Comparison of ENCODE assay signal across 2 cellular contexts in the genomic region with DNA sequence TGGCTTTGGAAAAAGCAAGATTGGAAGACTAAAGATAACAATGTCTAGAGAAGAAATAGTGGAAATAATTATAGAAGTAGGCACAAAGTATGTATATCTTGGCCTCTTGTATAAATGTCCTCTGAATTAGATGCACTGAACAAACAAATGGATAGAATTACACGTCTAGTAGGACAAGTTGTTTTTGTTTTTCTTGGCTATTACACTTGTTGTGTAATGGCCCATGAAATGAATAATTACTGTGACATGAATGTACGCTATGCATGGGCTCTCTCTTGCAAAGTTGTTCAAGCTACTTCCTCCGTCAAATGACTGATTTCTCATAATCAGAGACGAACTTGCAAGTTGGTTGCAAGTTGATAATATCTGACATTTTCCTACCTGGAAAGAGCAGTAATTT.
TF ChIP-seq lines count a peak whose summit lies in the region.

No MANE protein-coding gene starts in this region.

TF ChIP-seq in endothelial cell of umbilical vein, 7 proteins besides CTCF, POLR2A, EP300 and RAD21 (continued from another document):
- TF ChIP-seq MYC (IDR thresholded peaks at IDR 0.05; ENCODE audit: low read depth, low read length), result no peak

TF ChIP-seq in SK-N-SH, 30 proteins besides CTCF, POLR2A, EP300 and RAD21:
- TF ChIP-seq, protein P1, sequence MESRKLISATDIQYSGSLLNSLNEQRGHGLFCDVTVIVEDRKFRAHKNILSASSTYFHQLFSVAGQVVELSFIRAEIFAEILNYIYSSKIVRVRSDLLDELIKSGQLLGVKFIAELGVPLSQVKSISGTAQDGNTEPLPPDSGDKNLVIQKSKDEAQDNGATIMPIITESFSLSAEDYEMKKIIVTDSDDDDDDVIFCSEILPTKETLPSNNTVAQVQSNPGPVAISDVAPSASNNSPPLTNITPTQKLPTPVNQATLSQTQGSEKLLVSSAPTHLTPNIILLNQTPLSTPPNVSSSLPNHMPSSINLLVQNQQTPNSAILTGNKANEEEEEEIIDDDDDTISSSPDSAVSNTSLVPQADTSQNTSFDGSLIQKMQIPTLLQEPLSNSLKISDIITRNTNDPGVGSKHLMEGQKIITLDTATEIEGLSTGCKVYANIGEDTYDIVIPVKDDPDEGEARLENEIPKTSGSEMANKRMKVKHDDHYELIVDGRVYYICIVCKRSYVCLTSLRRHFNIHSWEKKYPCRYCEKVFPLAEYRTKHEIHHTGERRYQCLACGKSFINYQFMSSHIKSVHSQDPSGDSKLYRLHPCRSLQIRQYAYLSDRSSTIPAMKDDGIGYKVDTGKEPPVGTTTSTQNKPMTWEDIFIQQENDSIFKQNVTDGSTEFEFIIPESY (IDR thresholded peaks at IDR 0.05; ENCODE audit: borderline replicate concordance, low read depth), result no peak
- TF ChIP-seq, protein P2, sequence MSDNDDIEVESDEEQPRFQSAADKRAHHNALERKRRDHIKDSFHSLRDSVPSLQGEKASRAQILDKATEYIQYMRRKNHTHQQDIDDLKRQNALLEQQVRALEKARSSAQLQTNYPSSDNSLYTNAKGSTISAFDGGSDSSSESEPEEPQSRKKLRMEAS (IDR thresholded peaks at IDR 0.05; ENCODE audit: low read depth), result no peak
TF ChIP-seq in SK-N-SH: peak in this region for 0.
